Comparison of ENCODE assay signal across 17 cellular contexts in genomic region chr4:93730760-93731159, GRCh38.
"Had no signal": no experiment of that assay in that cellular context is flagged by ENCODE, and none has a peak within 500 bp of the region (broad histone marks: within the 10 kb centered on the region; RNA-seq: fewer than 3 reads in every experiment).

No MANE protein-coding gene starts in this region.

- H3K27me3 ChIP-seq: left lung, suprapubic skin had no signal

- H3K9me3 Mint-ChIP-seq: mesothelial cell of epicardium; stimulated activated naive CD8-positive, alpha-beta T cell treated with anti-CD3 and anti-CD28 coated beads, Interleukin-15, amount 100 ng/mL, for 72 hours had no signal

- ATAC-seq: left lung; natural killer cell treated with Interleukin-12 subunit alpha and Interleukin-12 subunit beta and Interleukin-15 and Interleukin-18, amount 100 ng/mL, for 72 hours; right cardiac atrium; stimulated activated naive CD8-positive, alpha-beta T cell treated with anti-CD3 and anti-CD28 coated beads, Interleukin-15, amount 100 ng/mL, for 72 hours had no signal

- H3K36me3 ChIP-seq: left lung, suprapubic skin had no signal

- DNase-seq: activated CD4-positive, alpha-beta T cell treated with anti-CD3 and anti-CD28 coated beads for 1 hour; central memory CD4-positive, alpha-beta T cell; cortex of kidney; stimulated activated CD4-positive, alpha-beta T cell treated with anti-CD3 and anti-CD28 coated beads, Interleukin-2, amount 100 ng/mL, for 48 hours; stimulated activated naive CD8-positive, alpha-beta T cell treated with anti-CD3 and anti-CD28 coated beads, Interleukin-15, amount 100 ng/mL, for 72 hours; SW 1271; T-helper 2 cell had no signal

- H3K27me3 Mint-ChIP-seq: natural killer cell treated with Interleukin-12 subunit alpha and Interleukin-12 subunit beta and Interleukin-15 and Interleukin-18, amount 100 ng/mL, for 72 hours; progenitor cell of endocrine pancreas; stimulated activated naive CD8-positive, alpha-beta T cell treated with anti-CD3 and anti-CD28 coated beads, Interleukin-15, amount 100 ng/mL, for 72 hours had no signal

- H3K27ac ChIP-seq: left lung, suprapubic skin, VCaP had no signal

- H3K4me3 ChIP-seq: left lung, suprapubic skin had no signal

- H3K4me3 Mint-ChIP-seq: activated naive CD8-positive, alpha-beta T cell; mesothelial cell of epicardium; natural killer cell treated with Interleukin-12 subunit alpha and Interleukin-12 subunit beta and Interleukin-15 and Interleukin-18, amount 100 ng/mL, for 72 hours; stimulated activated naive CD8-positive, alpha-beta T cell treated with anti-CD3 and anti-CD28 coated beads, Interleukin-15, amount 100 ng/mL, for 72 hours had no signal

- H3K4me1 ChIP-seq: left lung had no signal

- H3K27ac Mint-ChIP-seq: activated naive CD8-positive, alpha-beta T cell; mesothelial cell of epicardium; natural killer cell treated with Interleukin-12 subunit alpha and Interleukin-12 subunit beta and Interleukin-15 and Interleukin-18, amount 100 ng/mL, for 72 hours; progenitor cell of endocrine pancreas; stimulated activated naive CD8-positive, alpha-beta T cell treated with anti-CD3 and anti-CD28 coated beads, Interleukin-15, amount 100 ng/mL, for 72 hours had no signal

- H3K9me3 ChIP-seq: left lung, suprapubic skin had no signal

- H3K36me3 Mint-ChIP-seq: activated naive CD8-positive, alpha-beta T cell; mesothelial cell of epicardium; natural killer cell treated with Interleukin-12 subunit alpha and Interleukin-12 subunit beta and Interleukin-15 and Interleukin-18, amount 100 ng/mL, for 72 hours had no signal

- FAIRE-seq: frontal cortex, keratinocyte had no signal

- H3K4me1 Mint-ChIP-seq: stimulated activated naive CD8-positive, alpha-beta T cell treated with anti-CD3 and anti-CD28 coated beads, Interleukin-15, amount 100 ng/mL, for 72 hours had no signal
